In the genomic region with DNA sequence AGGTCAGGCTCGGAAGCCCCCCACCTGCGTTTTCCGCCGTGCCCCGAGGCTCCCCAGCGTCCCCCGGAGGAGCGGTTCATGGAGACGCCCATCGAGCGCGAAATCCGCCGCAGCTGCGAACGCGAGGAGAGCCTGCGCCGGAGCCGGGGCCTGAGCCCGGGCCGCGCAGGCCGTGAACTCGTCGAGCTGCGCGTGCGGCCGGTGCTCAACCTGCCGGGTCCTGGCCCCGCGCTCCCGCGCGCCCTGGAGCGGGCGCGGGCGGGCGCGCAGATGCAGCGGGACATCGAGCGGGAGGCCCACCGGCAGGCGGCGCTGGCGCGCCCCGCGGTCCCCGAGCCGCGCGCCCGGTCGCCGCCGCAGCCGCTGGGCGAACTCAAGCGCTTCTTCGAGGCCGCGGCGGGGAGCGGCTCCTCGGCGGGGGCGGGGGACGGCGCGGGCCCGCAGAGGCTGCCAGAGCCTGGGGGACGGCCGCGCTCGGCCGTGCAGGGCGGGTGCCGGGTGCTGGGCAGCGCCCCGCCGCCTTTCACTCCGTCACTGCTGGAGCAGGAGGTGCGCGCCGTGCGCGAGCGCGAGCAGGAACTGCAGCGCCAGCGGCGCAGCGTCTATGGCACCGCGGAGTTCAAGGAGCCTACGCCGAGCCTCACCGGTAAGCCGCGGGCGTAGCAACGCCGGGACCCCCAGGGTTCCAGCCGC, we compare ENCODE assay signal across 1 cellular context.
A peak's percentile ranks its signal among the peaks of the same experiment; 100 is the strongest.
TF ChIP-seq lines count a peak whose summit lies in the region.

No MANE protein-coding gene starts in this region.

TF ChIP-seq in K562, 482 proteins besides CTCF, POLR2A, EP300 and RAD21 (continued from another document and continues in another):
- TF ChIP-seq TCF7L2 (IDR thresholded peaks at IDR 0.05; ENCODE audit: low read depth, low read length) (no peak), ZNF184 (CRISPR knock-in tag; IDR thresholded peaks at IDR 0.05) (no peak), ZNF76 (CRISPR knock-in tag; IDR thresholded peaks at IDR 0.05; ENCODE audit: borderline replicate concordance) (no peak), CBFA2T2 (conservative IDR thresholded peaks at IDR 0.05) (no peak), LARP7 (IDR thresholded peaks at IDR 0.05) (no peak), CHD1 (IDR thresholded peaks at IDR 0.05; ENCODE audit: low read length) (no peak), MED1 (CRISPR knock-in tag; IDR thresholded peaks at IDR 0.05; ENCODE audit: borderline replicate concordance) (no peak), CBFA2T3 (IDR thresholded peaks at IDR 0.05) (no peak), RUNX1 (IDR thresholded peaks at IDR 0.05; ENCODE audit: low read depth) (no peak), ZNF318 (IDR thresholded peaks at IDR 0.05; ENCODE audit: borderline replicate concordance in 1 of 2, low read depth in 1 of 2) (no peak), ILF3 (IDR thresholded peaks at IDR 0.05; ENCODE audit: borderline replicate concordance) (no peak), SREBF2 (CRISPR knock-in tag; IDR thresholded peaks at IDR 0.05) (no peak), FUS (optimal IDR thresholded peaks at IDR 0.05; ENCODE audit: low read depth, low read length) (no peak), NFIX (CRISPR knock-in tag; IDR thresholded peaks at IDR 0.05; ENCODE audit: low read depth) (no peak), DMBX1 (CRISPR knock-in tag; IDR thresholded peaks at IDR 0.05; ENCODE audit: borderline replicate concordance) (0 out of 2 replicates have a peak, but pooled peaks have one; percentile 31), ZC3H4 (CRISPR knock-in tag; IDR thresholded peaks at IDR 0.05; ENCODE audit: borderline replicate concordance) (no peak), ZNF408 (CRISPR knock-in tag; IDR thresholded peaks at IDR 0.05; ENCODE audit: low read depth) (no peak), SMARCA4 (IDR thresholded peaks at IDR 0.05) (no peak), JUN (IDR thresholded peaks at IDR 0.05; ENCODE audit: borderline replicate concordance, low read depth, low read length) (0 out of 2 replicates have a peak, but pooled peaks have one; percentile 1), JUN (CRISPR knock-in tag; IDR thresholded peaks at IDR 0.05; ENCODE audit: borderline replicate concordance) (no peak), GTF3C2 (IDR thresholded peaks at IDR 0.05; ENCODE audit: borderline replicate concordance, extremely low read depth, insufficient read length) (no peak), DDX20 (tag; IDR thresholded peaks at IDR 0.05; ENCODE audit: low read depth) (no peak), PCBP2 (IDR thresholded peaks at IDR 0.05; ENCODE audit: low read depth, low read length, poor library complexity, severe bottlenecking) (no peak), STAT5A (IDR thresholded peaks at IDR 0.05; ENCODE audit: borderline replicate concordance, low read length) (no peak), KDM5B (IDR thresholded peaks at IDR 0.05; ENCODE audit: insufficient replicate concordance, low read depth, low read length) (peak; percentile 14), CEBPG (CRISPR knock-in tag; IDR thresholded peaks at IDR 0.05) (no peak), CEBPG (tag; conservative IDR thresholded peaks at IDR 0.05 in 1 of 2, IDR thresholded peaks at IDR 0.05 in 1 of 2) (no peak; a peak in 1 of 4 replicates), RFX1 (IDR thresholded peaks at IDR 0.05) (no peak), NFE2L1 (tag; IDR thresholded peaks at IDR 0.05; ENCODE audit: borderline replicate concordance, low read depth) (no peak), ZNF140 (CRISPR knock-in tag; IDR thresholded peaks at IDR 0.05) (no peak), TOE1 (IDR thresholded peaks at IDR 0.05; ENCODE audit: borderline replicate concordance) (no peak), TOE1 (CRISPR knock-in tag; IDR thresholded peaks at IDR 0.05; ENCODE audit: borderline replicate concordance, low read depth) (no peak), ZNF253 (CRISPR knock-in tag; conservative IDR thresholded peaks at IDR 0.05) (no peak), GATAD2B (IDR thresholded peaks at IDR 0.05; ENCODE audit: borderline replicate concordance) (peak; percentile 98), ZC3H11A (IDR thresholded peaks at IDR 0.05; ENCODE audit: low read depth, low read length) (no peak), NFIC (IDR thresholded peaks at IDR 0.05) (no peak), ADNP (tag; IDR thresholded peaks at IDR 0.05) (no peak), ZKSCAN1 (IDR thresholded peaks at IDR 0.05; ENCODE audit: low read depth, low read length) (no peak), GTF2E2 (tag; IDR thresholded peaks at IDR 0.05) (no peak), ATF4 (CRISPR knock-in tag; IDR thresholded peaks at IDR 0.05) (no peak), ARID4B (CRISPR knock-in tag; IDR thresholded peaks at IDR 0.05) (peak; percentile 35; the same call in 1 of the 2 replicates)
- TF ChIP-seq, protein P1, sequence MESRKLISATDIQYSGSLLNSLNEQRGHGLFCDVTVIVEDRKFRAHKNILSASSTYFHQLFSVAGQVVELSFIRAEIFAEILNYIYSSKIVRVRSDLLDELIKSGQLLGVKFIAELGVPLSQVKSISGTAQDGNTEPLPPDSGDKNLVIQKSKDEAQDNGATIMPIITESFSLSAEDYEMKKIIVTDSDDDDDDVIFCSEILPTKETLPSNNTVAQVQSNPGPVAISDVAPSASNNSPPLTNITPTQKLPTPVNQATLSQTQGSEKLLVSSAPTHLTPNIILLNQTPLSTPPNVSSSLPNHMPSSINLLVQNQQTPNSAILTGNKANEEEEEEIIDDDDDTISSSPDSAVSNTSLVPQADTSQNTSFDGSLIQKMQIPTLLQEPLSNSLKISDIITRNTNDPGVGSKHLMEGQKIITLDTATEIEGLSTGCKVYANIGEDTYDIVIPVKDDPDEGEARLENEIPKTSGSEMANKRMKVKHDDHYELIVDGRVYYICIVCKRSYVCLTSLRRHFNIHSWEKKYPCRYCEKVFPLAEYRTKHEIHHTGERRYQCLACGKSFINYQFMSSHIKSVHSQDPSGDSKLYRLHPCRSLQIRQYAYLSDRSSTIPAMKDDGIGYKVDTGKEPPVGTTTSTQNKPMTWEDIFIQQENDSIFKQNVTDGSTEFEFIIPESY (CRISPR knock-in tag; IDR thresholded peaks at IDR 0.05): 0 out of 2 replicates have a peak, but pooled peaks have one; percentile 6
